8 cellular contexts compared by ENCODE assay signal in the genomic region with DNA sequence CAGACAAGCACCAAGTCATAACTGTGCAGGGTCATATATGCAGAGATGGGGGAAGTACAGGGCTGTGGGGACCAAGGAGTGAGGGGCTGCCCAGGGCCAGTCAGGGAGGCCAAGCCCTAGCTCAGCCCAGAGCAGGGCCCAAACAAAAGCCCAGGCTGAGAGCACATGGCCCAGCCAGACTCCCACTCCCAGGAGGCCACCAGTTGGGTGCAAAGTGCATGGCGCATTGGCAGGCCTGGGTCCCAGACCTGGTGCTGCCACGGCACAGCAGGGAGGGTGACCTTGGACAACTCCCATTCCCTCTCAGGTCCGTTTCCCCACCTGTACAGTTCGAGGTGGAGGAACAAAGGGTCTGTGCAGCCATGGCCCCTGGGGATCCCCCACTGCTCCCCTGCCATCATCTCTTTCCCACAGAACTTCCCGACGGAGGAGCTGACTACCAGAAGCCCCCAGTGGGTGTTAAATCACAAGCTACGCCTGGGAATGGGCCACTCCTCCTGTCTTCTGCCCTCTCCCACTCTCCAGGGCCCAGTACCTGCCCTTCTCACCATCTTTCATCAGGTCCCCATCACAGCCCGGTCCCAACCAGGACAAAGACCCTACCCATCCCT. TPM values are rescaled to one million over a fixed set of nuclear protein-coding genes. Genes with fewer than 3 reads are reported as not detected.
DNase-seq lines count a peak whose midpoint lies in the region; ATAC-seq and TF ChIP-seq lines count a peak whose summit lies in the region.

No MANE protein-coding gene starts in this region.

- peak overlapping the region; percentile 83 for H3K4me3 Mint-ChIP-seq in activated CD4-positive, alpha-beta memory T cell treated with anti-CD3 and anti-CD28 coated beads, Interleukin-2, amount 10 ng/mL, durations not matched to agents 7 days and 5 days

- CTCF ChIA-PET in BJ (lab: Yijun Ruan, JAX), result interaction anchor here (1.0 to 1.3 kb wide), 2 partner anchors 9 to 26 kb away, joined by 3 read pairs; a partner anchor contains a TSS
- CTCF ChIA-PET in activated CD4-positive, alpha-beta memory T cell treated with anti-CD3 and anti-CD28 coated beads, Interleukin-2, amount 10 ng/mL, durations not matched to agents 7 days and 5 days (lab: Charles Lee), result interaction anchor here (0.6 kb wide), 1 partner anchor 26 kb away, joined by 3 read pairs; a partner anchor contains a TSS

- DNase-seq in BJ (ENCODE audit: low read depth), result no peak
- DNase-seq in HAP-1 (ENCODE audit: low spot score in 2 of 2), result peak in 1 of 2 experiments; percentile 44
- DNase-seq in activated CD4-positive, alpha-beta memory T cell treated with anti-CD3 and anti-CD28 coated beads, Interleukin-2, amount 10 ng/mL, durations not matched to agents 7 days and 5 days, result no peak
- DNase-seq in Right ventricle myocardium superior, result no peak
- DNase-seq in retina, result peak; percentile 72
- DNase-seq in effector CD8-positive, alpha-beta T cell (lab: John Stamatoyannopoulos, UW), result no peak
- no peak for DNase-seq in AG08395 (ENCODE audit: low spot score)

- peaks cover 8% of the 10 kb centered on the region; the same call in 1 of the 2 replicates for H3K4me1 ChIP-seq in HAP-1

- H3K4me3 ChIP-seq in BJ (ENCODE audit: low read depth, low read length) (peak overlapping the region; percentile 73), HAP-1 (peak overlapping the region; percentile 65)

- TF ChIP-seq CTCF in BJ (IDR thresholded peaks at IDR 0.05; ENCODE audit: insufficient read depth, low read depth, low read length), result no peak

- H3K27ac Mint-ChIP-seq in activated CD4-positive, alpha-beta memory T cell treated with anti-CD3 and anti-CD28 coated beads, Interleukin-2, amount 10 ng/mL, durations not matched to agents 7 days and 5 days, result peak overlapping the region; percentile 76

- intact Hi-C loops in Right ventricle myocardium superior (cut with DNase I), result no loop called here

- POLR2A ChIA-PET in BJ (lab: Charles Lee), result no interaction called here
- POLR2A ChIA-PET in activated CD4-positive, alpha-beta memory T cell treated with anti-CD3 and anti-CD28 coated beads, Interleukin-2, amount 10 ng/mL, durations not matched to agents 7 days and 5 days (lab: Charles Lee), result interaction anchor here (0.9 to 1.6 kb wide), 7 partner anchors 9 to 176 kb away, joined by 3 to 6 read pairs (median 3); a partner anchor contains a TSS

- peaks cover 19% of the 10 kb centered on the region for H3K4me1 Mint-ChIP-seq in activated CD4-positive, alpha-beta memory T cell treated with anti-CD3 and anti-CD28 coated beads, Interleukin-2, amount 10 ng/mL, durations not matched to agents 7 days and 5 days

- no peaks in the 10 kb centered on the region for H3K9me3 Mint-ChIP-seq in activated CD4-positive, alpha-beta memory T cell treated with anti-CD3 and anti-CD28 coated beads, Interleukin-2, amount 10 ng/mL, durations not matched to agents 7 days and 5 days

- H3K9me3 ChIP-seq in HAP-1, result no peaks in the 10 kb centered on the region

- peaks cover 5% of the 10 kb centered on the region for H3K36me3 Mint-ChIP-seq in activated CD4-positive, alpha-beta memory T cell treated with anti-CD3 and anti-CD28 coated beads, Interleukin-2, amount 10 ng/mL, durations not matched to agents 7 days and 5 days (ENCODE audit: low read depth)

- ATAC-seq in Right ventricle myocardium superior (ENCODE audit: poor library complexity), result peak; percentile 30
- ATAC-seq in GM18502 (IDR thresholded peaks at IDR 0.05; ENCODE audit: poor library complexity, unreplicated experiment), result no peak

- H3K27me3 ChIP-seq in BJ (ENCODE audit: control insufficient read depth, insufficient read depth, low read length) (no peaks in the 10 kb centered on the region), HAP-1 (ENCODE audit: low read depth) (no peaks in the 10 kb centered on the region)

- H3K36me3 ChIP-seq in BJ (ENCODE audit: control insufficient read depth, insufficient read depth, low read length), result no peaks in the 10 kb centered on the region
- peaks cover 4% of the 10 kb centered on the region; the same call in 1 of the 2 replicates for H3K36me3 ChIP-seq in HAP-1 (replicated peaks)

- in situ Hi-C loops in HAP-1 (cut with MboI; ENCODE audit: low sequenced_read_pairs), result no loop called here

- no peaks in the 10 kb centered on the region for H3K27me3 Mint-ChIP-seq in activated CD4-positive, alpha-beta memory T cell treated with anti-CD3 and anti-CD28 coated beads, Interleukin-2, amount 10 ng/mL, durations not matched to agents 7 days and 5 days

RNA-seq across cellular contexts. Expression of a gene that starts 0.6 kb away (rescaled TPM):
- 48.4 and 68.4 TPM in 2 replicates for polyA plus RNA-seq in BJ (2011; rRNA removed)
- 19.1 and 23.5 TPM in 2 replicates for polyA minus RNA-seq in BJ (2011; rRNA and poly(A)+ RNA removed)
- total RNA-seq in activated CD4-positive, alpha-beta memory T cell treated with anti-CD3 and anti-CD28 coated beads, Interleukin-2, amount 10 ng/mL, durations not matched to agents 7 days and 5 days, result 10 to 100 TPM; 38.2 to 40.5 TPM
- total RNA-seq in Right ventricle myocardium superior, result 14.3 TPM

RNA-seq across cellular contexts. Expression of a gene that starts 23.1 kb away (rescaled TPM):
- 36.0 and 41.9 TPM in 2 replicates for polyA plus RNA-seq in BJ (2011; rRNA removed)
- polyA minus RNA-seq in BJ (2011; rRNA and poly(A)+ RNA removed), result 58.9 and 59.5 TPM in 2 replicates
- 10 to 100 TPM; 58.2 to 60.1 TPM for total RNA-seq in activated CD4-positive, alpha-beta memory T cell treated with anti-CD3 and anti-CD28 coated beads, Interleukin-2, amount 10 ng/mL, durations not matched to agents 7 days and 5 days
- 40.6 TPM for total RNA-seq in Right ventricle myocardium superior

RNA-seq across cellular contexts. Expression of a gene that starts 26.7 kb away (rescaled TPM):
- polyA plus RNA-seq in BJ (2011; rRNA removed), result 89.1 and 119 TPM in 2 replicates
- polyA minus RNA-seq in BJ (2011; rRNA and poly(A)+ RNA removed), result 58.1 and 82.4 TPM in 2 replicates
- total RNA-seq in activated CD4-positive, alpha-beta memory T cell treated with anti-CD3 and anti-CD28 coated beads, Interleukin-2, amount 10 ng/mL, durations not matched to agents 7 days and 5 days, result 10 to 100 TPM; 41.6 to 56.2 TPM
- 47.5 TPM for total RNA-seq in Right ventricle myocardium superior
